In the genomic region with DNA sequence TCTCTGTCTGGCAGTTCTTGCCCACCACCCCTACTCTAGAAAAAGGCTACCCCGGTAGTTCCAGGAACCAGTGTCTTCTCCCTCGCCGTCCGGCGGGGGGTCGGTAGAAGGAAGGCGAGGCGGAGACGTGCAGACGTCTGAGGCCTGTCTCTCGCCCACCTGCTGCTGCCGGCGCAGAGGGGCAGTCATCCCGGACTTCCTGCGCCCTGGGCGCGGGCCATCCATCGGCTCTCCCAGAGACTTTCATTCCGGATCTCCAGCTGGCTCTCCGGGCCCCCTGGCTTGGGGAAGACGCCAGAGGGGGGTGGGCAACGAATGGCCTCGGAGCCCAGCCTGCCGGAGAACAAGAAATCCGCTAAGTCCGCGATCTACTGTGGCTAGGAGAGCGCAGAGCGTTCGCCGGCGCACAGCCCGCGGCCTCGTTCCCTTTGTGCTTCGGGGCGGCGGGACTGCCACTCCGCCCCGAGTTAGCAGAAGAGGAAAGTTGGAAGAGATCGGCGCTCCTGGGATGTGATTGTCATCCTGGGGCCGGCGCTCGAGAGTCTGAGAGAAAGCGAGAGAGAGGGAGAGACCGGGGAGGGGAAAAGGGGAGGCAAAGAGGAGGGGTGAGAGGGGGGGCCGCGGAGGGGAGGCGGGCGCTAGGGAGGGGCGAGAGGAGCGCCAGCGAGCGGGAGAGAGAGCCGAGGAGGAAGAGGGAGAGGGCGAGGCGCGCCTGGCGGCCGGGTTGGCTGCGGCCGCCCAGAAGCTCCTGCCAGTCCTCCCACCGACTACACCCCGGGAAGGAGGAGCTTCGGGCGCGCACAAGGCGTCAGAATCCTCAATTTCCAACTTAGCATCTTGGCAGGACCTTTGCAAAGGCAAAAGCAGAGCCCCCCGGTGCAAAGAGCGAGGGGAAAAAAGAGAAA, we compare ENCODE assay signal across 8 cellular contexts. TPM values are rescaled to one million over a fixed set of nuclear protein-coding genes. Genes with fewer than 3 reads are reported as not detected.
DNase-seq lines count a peak whose midpoint lies in the region; ATAC-seq and TF ChIP-seq lines count a peak whose summit lies in the region.

A gene (plus strand): TSS at position 832 of the 905 bp plus-strand sequence. CDS start 334 bp downstream, outside the sequence.

- TF ChIP-seq POLR2A in lower leg skin (IDR thresholded peaks at IDR 0.05) = peak in 1 of 2 donors; percentile 19

- no peaks in the 10 kb centered on the region for H3K9me3 ChIP-seq in duodenal mucosa (ENCODE audit: control insufficient read depth in 1 of 2, low read length in 2 of 2)

- H3K4me1 ChIP-seq in duodenal mucosa (ENCODE audit: control insufficient read depth in 1 of 2, insufficient read depth in 2 of 2, low read length in 2 of 2) = peaks cover 13 to 15% of the 10 kb centered on the region in 2 donors

- no peak for ATAC-seq in GM21367 (IDR thresholded peaks at IDR 0.05; ENCODE audit: unreplicated experiment)

- DNase-seq in AML-193 (lab: John Stamatoyannopoulos, UW) (peak; percentile 89 to 90), GM20000 (ENCODE audit: low spot score) (peak; percentile 79), NCI-H2029 treated with DMSO at 0.1 percent for 48 hours (lab: John Stamatoyannopoulos, UW) (peak; percentile 50), T-helper 22 cell (ENCODE audit: low read depth) (peak; percentile 46), lower leg skin (ENCODE audit: low spot score in 2 of 2) (peak; percentile 92 to 98)
- peak; percentile 62 for DNase-seq in stimulated activated CD8-positive, alpha-beta memory T cell treated with anti-CD3 and anti-CD28 coated beads, Interleukin-4, amount 100 ng/mL, for 48 hours

- 0 to 1% methylated on average over 53 to 71 of the region's 71 CpGs for WGBS in lower leg skin, 2 donors

- H3K4me3 ChIP-seq in duodenal mucosa (ENCODE audit: low read depth in 1 of 2, low read length in 2 of 2) (peak within 1 kb of the TSS; percentile 53 to 78), lower leg skin (ENCODE audit: low read depth, poor library complexity, severe bottlenecking) (peak within 1 kb of the TSS; percentile 92)

- no peak within 1 kb of the TSS for H3K9ac ChIP-seq in duodenal mucosa (ENCODE audit: low read depth in 1 of 2, low read length in 2 of 2)

- intact Hi-C loops in lower leg skin (cut with DNase I; ENCODE audit: low total_unique reads) = loop anchor here (5.0 to 10.0 kb wide), 3 partner anchors 645 to 1153 kb away; a partner anchor contains a TSS

- peaks cover 61 to 68% of the 10 kb centered on the region in 2 donors for H3K27me3 ChIP-seq in duodenal mucosa (ENCODE audit: control insufficient read depth in 1 of 2, insufficient read depth in 2 of 2, low read length in 2 of 2)

- no peak for TF ChIP-seq CTCF in GM20000 (IDR thresholded peaks at IDR 0.05; ENCODE audit: extremely low read depth, missing control alignments)
- no peak for TF ChIP-seq CTCF in lower leg skin (IDR thresholded peaks at IDR 0.05)

- H3K36me3 ChIP-seq in duodenal mucosa (ENCODE audit: control insufficient read depth in 1 of 2, insufficient read depth in 2 of 2, low read length in 2 of 2) = no peaks in the 10 kb centered on the region

- H3K27ac ChIP-seq in duodenal mucosa (ENCODE audit: low read depth, low read length) = no peak within 1 kb of the TSS

RNA-seq across cellular contexts. Expression of the gene that starts here (rescaled TPM):
- total RNA-seq in lower leg skin = 10 to 100 TPM; 47.0 to 99.1 (median 68.7) TPM
